In the genomic region with DNA sequence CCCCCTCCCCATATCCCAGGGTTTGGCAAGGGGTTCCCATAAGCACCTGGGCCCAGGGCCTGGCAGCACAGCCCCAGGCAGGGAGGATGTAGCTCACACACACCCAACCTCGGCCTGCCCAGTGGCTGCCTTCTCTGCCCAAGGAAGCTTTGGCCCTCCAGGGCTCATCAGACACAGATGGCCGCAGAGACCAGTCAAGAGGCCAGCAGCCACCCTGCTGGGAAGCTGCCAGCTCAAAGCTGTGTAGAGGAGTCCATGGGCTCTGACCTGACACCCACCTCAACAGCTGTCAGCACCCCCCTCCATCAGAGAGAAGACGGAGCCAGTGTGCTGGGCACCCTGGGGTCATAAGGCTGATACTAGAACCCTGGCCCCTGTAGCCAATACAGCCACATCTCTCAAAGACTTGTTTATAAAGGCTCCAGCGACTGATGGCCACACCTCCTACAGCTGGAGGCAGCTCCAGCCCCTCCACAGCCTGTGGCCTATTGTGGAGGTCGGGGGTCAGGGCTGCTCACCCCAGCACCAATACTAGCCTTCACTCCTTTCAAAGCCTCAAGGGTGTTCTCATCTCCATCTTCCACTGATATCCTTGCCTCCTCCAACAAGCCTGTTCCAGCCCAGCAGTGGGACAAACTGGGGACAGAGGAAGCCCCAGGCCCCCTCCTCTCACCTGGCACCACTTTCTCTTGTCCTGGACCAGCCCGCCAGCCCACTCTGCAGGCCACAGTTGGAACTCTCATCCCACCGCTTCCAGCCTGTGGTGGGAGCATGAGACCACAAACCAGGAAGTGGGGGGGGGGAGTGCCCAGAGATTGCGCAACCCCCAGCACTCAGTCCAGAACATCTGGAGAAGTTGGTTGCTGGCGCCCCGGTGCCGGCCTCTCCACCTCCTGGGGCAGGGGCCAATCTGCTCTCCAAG, we compare ENCODE assay signal across 8 cellular contexts. TPM values are rescaled to one million over a fixed set of nuclear protein-coding genes. Genes with fewer than 3 reads are reported as not detected.
DNase-seq lines count a peak whose midpoint lies in the region; ATAC-seq and TF ChIP-seq lines count a peak whose summit lies in the region.

No MANE protein-coding gene starts in this region.

- no peaks in the 10 kb centered on the region for H3K9me3 Mint-ChIP-seq in CD8-positive, alpha-beta T cell

- no peaks in the 10 kb centered on the region for H3K9me2 ChIP-seq in MM.1S (replicated peaks; ENCODE audit: insufficient read depth, low read length)

- H3K4me1 ChIP-seq in CD8-positive, alpha-beta T cell (ENCODE audit: insufficient read depth, low read length), result peaks cover 26% of the 10 kb centered on the region
- H3K4me1 ChIP-seq in KMS-11 (ENCODE audit: low read depth, poor library complexity, severe bottlenecking), result peaks cover 39% of the 10 kb centered on the region
- peaks cover 41 to 51% of the 10 kb centered on the region in 2 donors for H3K4me1 ChIP-seq in adrenal gland (replicated peaks in 1 of 2)
- peaks cover 40 to 77% (median 73%) of the 10 kb centered on the region in 4 donors for H3K4me1 ChIP-seq in stomach
- peaks cover 25% of the 10 kb centered on the region for H3K4me1 ChIP-seq in MM.1S (ENCODE audit: low read length)

- H3K27me3 ChIP-seq in CD8-positive, alpha-beta T cell (ENCODE audit: insufficient read depth, low read length), result peaks cover 14% of the 10 kb centered on the region
- H3K27me3 ChIP-seq in KMS-11 (ENCODE audit: insufficient read depth, low read depth) (peaks cover 19% of the 10 kb centered on the region), adrenal gland (no peaks in the 10 kb centered on the region), stomach (peaks cover 0 to 26% (median 0%) of the 10 kb centered on the region in 3 donors), MM.1S (replicated peaks; ENCODE audit: insufficient read depth, low read length) (peaks cover 4% of the 10 kb centered on the region)

- CTCF ChIA-PET in CD8-positive, alpha-beta T cell (lab: Charles Lee), result interaction anchor here (1.0 to 14.6 kb wide), 5 partner anchors 8 to 31 kb away, joined by 3 to 309 read pairs (median 4); no protein-coding TSS in a partner anchor

- no peak for TF ChIP-seq EP300 in stomach (IDR thresholded peaks at IDR 0.05)

- POLR2A ChIA-PET in CD8-positive, alpha-beta T cell (lab: Charles Lee), result interaction anchor here (1.1 kb wide), 1 partner anchor 19 kb away, joined by 3 read pairs; no protein-coding TSS in a partner anchor

- no peak overlapping the region for H3K4me3 ChIP-seq in CD8-positive, alpha-beta T cell (ENCODE audit: low read depth, low read length)
- H3K4me3 ChIP-seq in KMS-11 (IDR thresholded peaks at IDR 0.05; ENCODE audit: insufficient read depth, low read depth, low read length) (no peak overlapping the region), adrenal gland (no peak overlapping the region), stomach (no peak overlapping the region), MM.1S (ENCODE audit: low read length) (no peak overlapping the region)

- TF ChIP-seq POLR2A in adrenal gland (IDR thresholded peaks at IDR 0.05), result no peak
- TF ChIP-seq POLR2A in stomach (IDR thresholded peaks at IDR 0.05), result no peak

- no peak overlapping the region for H3K9ac ChIP-seq in KMS-11
- H3K9ac ChIP-seq in MM.1S (ENCODE audit: low read length), result no peak overlapping the region

- H3K9me3 ChIP-seq in CD8-positive, alpha-beta T cell (ENCODE audit: low read length), result no peaks in the 10 kb centered on the region
- no peaks in the 10 kb centered on the region for H3K9me3 ChIP-seq in adrenal gland (replicated peaks in 1 of 3)
- no peaks in the 10 kb centered on the region for H3K9me3 ChIP-seq in stomach
- H3K9me3 ChIP-seq in MM.1S (replicated peaks; ENCODE audit: insufficient read depth, low read length), result no peaks in the 10 kb centered on the region

- H3K4me3 Mint-ChIP-seq in CD8-positive, alpha-beta T cell, result peak overlapping the region; percentile 75

- ATAC-seq in CD8-positive, alpha-beta T cell, result no peak
- ATAC-seq in HG02852 (IDR thresholded peaks at IDR 0.05; ENCODE audit: unreplicated experiment), result no peak
- ATAC-seq in GM21515 (IDR thresholded peaks at IDR 0.05; ENCODE audit: unreplicated experiment), result no peak

- peaks cover 7% of the 10 kb centered on the region for H3K36me3 Mint-ChIP-seq in CD8-positive, alpha-beta T cell

- TF ChIP-seq CTCF in CD8-positive, alpha-beta T cell (IDR thresholded peaks at IDR 0.05), result no peak
- TF ChIP-seq CTCF in KMS-11 (conservative IDR thresholded peaks at IDR 0.05; ENCODE audit: low read depth, low read length) (no peak), adrenal gland (IDR thresholded peaks at IDR 0.05) (peak in 2 of 6 experiments; percentile 11 to 23), stomach (IDR thresholded peaks at IDR 0.05) (no peak), MM.1S (IDR thresholded peaks at IDR 0.05; ENCODE audit: low read length) (no peak)

- no peak overlapping the region for H3K27ac Mint-ChIP-seq in CD8-positive, alpha-beta T cell

- H3K79me2 ChIP-seq in KMS-11 (ENCODE audit: insufficient read depth, low read depth), result no peaks in the 10 kb centered on the region
- H3K79me2 ChIP-seq in MM.1S (ENCODE audit: low read length), result peaks cover 9% of the 10 kb centered on the region

- peaks cover 29% of the 10 kb centered on the region for H3K4me1 Mint-ChIP-seq in CD8-positive, alpha-beta T cell (ENCODE audit: low read depth)

- H3K27me3 Mint-ChIP-seq in CD8-positive, alpha-beta T cell (ENCODE audit: low read depth), result peaks cover 18% of the 10 kb centered on the region

- intact Hi-C loops in CD8-positive, alpha-beta T cell (cut with DNase I, micrococcal nuclease), result no loop called here
- intact Hi-C loops in adrenal gland (cut with DNase I) (no loop called here), stomach (cut with DNase I; ENCODE audit: low total_unique reads) (no loop called here)

- H2AFZ ChIP-seq in KMS-11 (ENCODE audit: low read depth), result no peak overlapping the region
- H2AFZ ChIP-seq in MM.1S (ENCODE audit: low read length), result no peak overlapping the region

- no peak for DNase-seq in CD8-positive, alpha-beta T cell
- DNase-seq in adrenal gland (peak in 6 of 7 donors; percentile 47 to 79 (median 58)), iPS-NIHi7 (ENCODE audit: extremely low spot score) (peak; percentile 65), stomach (peak; percentile 60), MM.1S (no peak)

- peak overlapping the region; percentile 97 for H3K4me2 ChIP-seq in KMS-11
- no peak overlapping the region for H3K4me2 ChIP-seq in MM.1S (ENCODE audit: low read depth, low read length)

- H4K20me1 ChIP-seq in KMS-11 (ENCODE audit: insufficient read depth) (no peaks in the 10 kb centered on the region), MM.1S (ENCODE audit: insufficient read depth, low read length) (no peaks in the 10 kb centered on the region)

- no peaks in the 10 kb centered on the region for H3K36me3 ChIP-seq in CD8-positive, alpha-beta T cell (ENCODE audit: insufficient read depth, low read length)
- H3K36me3 ChIP-seq in KMS-11 (ENCODE audit: insufficient read depth) (no peaks in the 10 kb centered on the region), adrenal gland (replicated peaks in 1 of 2) (peaks cover 0 to 11% of the 10 kb centered on the region in 2 donors), stomach (peaks cover 0 to 18% (median 14%) of the 10 kb centered on the region in 4 donors), MM.1S (replicated peaks; ENCODE audit: insufficient read depth, low read length) (no peaks in the 10 kb centered on the region)

- H3K27ac ChIP-seq in CD8-positive, alpha-beta T cell (ENCODE audit: low read depth, low read length), result no peak overlapping the region
- H3K27ac ChIP-seq in KMS-11, result no peak overlapping the region
- peak overlapping the region in 3 of 5 donors; percentile 88 to 98 (median 93) for H3K27ac ChIP-seq in adrenal gland
- peak overlapping the region; percentile 87 to 96 (median 95) for H3K27ac ChIP-seq in stomach
- no peak overlapping the region for H3K27ac ChIP-seq in MM.1S (ENCODE audit: low read length)

- 44 to 54% (median 50%) methylated on average over 6 to 11 of the region's 11 CpGs for WGBS in adrenal gland, 4 donors
- 40 to 52% (median 46%) methylated on average over 9 to 11 of the region's 11 CpGs for WGBS in stomach, 5 donors

- H3F3A ChIP-seq in MM.1S (ENCODE audit: insufficient read depth, low read length), result 0 out of 2 replicates have a peak, but pooled peaks cover 3% of the 10 kb centered on the region

RNA-seq across cellular contexts. Expression of gene MPG, which starts 2.2 kb away (rescaled TPM):
- total RNA-seq in CD8-positive, alpha-beta T cell, result 10 to 100 TPM; 12.3 to 13.0 TPM
- total RNA-seq in adrenal gland (100 to 1,000 TPM in 4 of 8 donors, 10 to 100 TPM in 4; 60.9 to 207 (median 91.3) TPM), stomach (100 to 1,000 TPM in 1 of 5 donors, 10 to 100 TPM in 4; 33.3 to 102 (median 76.2) TPM)
- polyA plus RNA-seq in adrenal gland (100 to 1,000 TPM in 2 of 3 donors, 1 to 10 TPM in 1; 5.0 to 148 (median 129) TPM), stomach (100 to 1,000 TPM in 2 of 3 donors, 10 to 100 TPM in 1; 90.6 to 112 (median 112) TPM)

RNA-seq across cellular contexts. Expression of gene RHBDF1, which starts 3.4 kb away (rescaled TPM):
- under 1 TPM; 0.22 to 0.92 TPM for total RNA-seq in CD8-positive, alpha-beta T cell
- total RNA-seq in adrenal gland, result 10 to 100 TPM in 1 of 8 donors, 1 to 10 TPM in 7; 3.7 to 10.2 (median 7.6) TPM
- 10 to 100 TPM in 2 of 3 donors, 1 to 10 TPM in 1; 2.3 to 55.7 (median 47.1) TPM for polyA plus RNA-seq in adrenal gland
- total RNA-seq in stomach, result 100 to 1,000 TPM in 1 of 5 donors, 10 to 100 TPM in 4; 13.4 to 185 (median 30.4) TPM
- 10 to 100 TPM; 10.2 to 38.3 (median 15.3) TPM for polyA plus RNA-seq in stomach

RNA-seq across cellular contexts. Expression of gene SNRNP25, which starts 22.2 kb away (rescaled TPM):
- 1 to 10 TPM; 4.9 to 5.4 TPM for total RNA-seq in CD8-positive, alpha-beta T cell
- total RNA-seq in adrenal gland (10 to 100 TPM; 22.6 to 35.5 (median 27.9) TPM), stomach (10 to 100 TPM in 3 of 5 donors, 1 to 10 TPM in 2; 2.3 to 22.9 (median 11.9) TPM)
- polyA plus RNA-seq in adrenal gland (10 to 100 TPM; 35.3 to 51.1 (median 40.2) TPM), stomach (10 to 100 TPM; 30.2 to 40.2 (median 34.4) TPM)

RNA-seq across cellular contexts. Expression of gene POLR3K, which starts 22.4 kb away (rescaled TPM):
- total RNA-seq in CD8-positive, alpha-beta T cell, result 1 to 10 TPM; 4.6 to 5.5 TPM
- total RNA-seq in adrenal gland (10 to 100 TPM in 4 of 8 donors, 1 to 10 TPM in 4; 3.6 to 21.4 (median 9.0) TPM), stomach (1 to 10 TPM in 3 of 5 donors, not detected in 2; 2.2 to 5.5 (median 3.6) TPM)
- polyA plus RNA-seq in adrenal gland (10 to 100 TPM in 1 of 3 donors, 1 to 10 TPM in 2; 6.1 to 15.1 (median 8.4) TPM), stomach (10 to 100 TPM; 10.7 to 13.3 (median 10.9) TPM)

Comparison
In these comparisons a context has a peak if more than half of its experiments do, and no peak if none do; other contexts are left out.
1. DNase-seq: peak in adrenal gland (6 of 7), iPS-NIHi7 (single experiment) and stomach (single experiment); none in CD8-positive, alpha-beta T cell (0 of 7) and MM.1S (single experiment).
2. H3K27ac ChIP-seq: peak in adrenal gland (3 of 5) and stomach (5 of 5); none in CD8-positive, alpha-beta T cell (single experiment), KMS-11 (single experiment) and MM.1S (single experiment).